ENCODE assay signal across 8 cellular contexts in the genomic region with DNA sequence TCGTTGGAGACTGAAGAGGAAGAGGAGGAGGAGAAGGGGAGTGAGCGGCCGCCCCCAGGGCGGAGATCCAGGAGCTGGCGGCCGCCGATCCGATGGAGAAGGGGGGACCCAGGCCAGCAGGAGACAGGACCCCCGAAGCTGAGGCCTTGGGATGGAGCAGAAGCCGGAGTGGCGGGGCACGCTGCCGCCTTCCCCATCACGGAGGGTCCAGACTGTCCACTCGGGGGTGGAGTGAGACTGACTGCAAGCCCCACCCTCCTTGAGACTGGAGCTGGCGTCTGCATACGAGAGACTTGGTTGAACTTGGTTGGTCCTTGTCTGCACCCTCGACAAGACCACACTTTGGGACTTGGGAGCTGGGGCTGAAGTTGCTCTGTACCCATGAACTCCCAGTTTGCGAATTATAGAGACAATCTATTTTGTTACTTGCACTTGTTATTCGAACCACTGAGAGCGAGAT. TPM values are rescaled to one million over a fixed set of nuclear protein-coding genes. Genes with fewer than 3 reads are reported as not detected.
DNase-seq lines count a peak whose midpoint lies in the region; ATAC-seq and TF ChIP-seq lines count a peak whose summit lies in the region.

No MANE protein-coding gene starts in this region.

- intact Hi-C loops in mammary epithelial cell (cut with micrococcal nuclease) = loop anchor here (5.0 kb wide), 1 partner anchor 240 kb away; a partner anchor contains a TSS

- H3K9me2 ChIP-seq in DOHH2 (replicated peaks; ENCODE audit: control insufficient read depth, low read length) = no peaks in the 10 kb centered on the region

- ATAC-seq in left lobe of liver = peak; percentile 3
- no peak for ATAC-seq in GM21576 (IDR thresholded peaks at IDR 0.05; ENCODE audit: unreplicated experiment)

- H3K9ac ChIP-seq in OCI-LY3 (ENCODE audit: low read length) (peak overlapping the region; percentile 97), mammary epithelial cell (ENCODE audit: insufficient read depth, low read length) (no peak overlapping the region), subcutaneous abdominal adipose tissue (ENCODE audit: low read length in 5 of 5) (peak overlapping the region in 4 of 5 donors; percentile 52 to 97 (median 92))

- peaks cover 40% of the 10 kb centered on the region for H3K79me2 ChIP-seq in DOHH2 (ENCODE audit: control insufficient read depth, low read length)
- peaks cover 39% of the 10 kb centered on the region for H3K79me2 ChIP-seq in OCI-LY3 (ENCODE audit: low read length)
- peaks cover 38% of the 10 kb centered on the region for H3K79me2 ChIP-seq in mammary epithelial cell (ENCODE audit: insufficient read depth, low read length)

- H3K9me3 ChIP-seq in DOHH2 (ENCODE audit: control insufficient read depth, insufficient read depth, low read length) (peaks cover 4% of the 10 kb centered on the region; the same call in 1 of the 2 replicates), OCI-LY3 (ENCODE audit: insufficient read depth, low read length) (no peaks in the 10 kb centered on the region), mammary epithelial cell (replicated peaks; ENCODE audit: insufficient read depth, low read length) (no peaks in the 10 kb centered on the region), subcutaneous abdominal adipose tissue (ENCODE audit: control insufficient read depth in 5 of 5, low read length in 5 of 5) (peaks cover 2 to 10% (median 6%) of the 10 kb centered on the region in 5 donors)

- no peaks in the 10 kb centered on the region for H3K27me3 ChIP-seq in DOHH2 (ENCODE audit: control insufficient read depth, low read length)
- H3K27me3 ChIP-seq in OCI-LY3 (ENCODE audit: low read depth, low read length) = no peaks in the 10 kb centered on the region
- H3K27me3 ChIP-seq in mammary epithelial cell (ENCODE audit: insufficient read depth, low read length) = no peaks in the 10 kb centered on the region
- peaks cover 0 to 5% (median 0%) of the 10 kb centered on the region in 5 donors for H3K27me3 ChIP-seq in subcutaneous abdominal adipose tissue (ENCODE audit: control insufficient read depth in 5 of 5, insufficient read depth in 4 of 5, low read length in 5 of 5)

- H4K20me1 ChIP-seq in DOHH2 (ENCODE audit: control insufficient read depth, insufficient read depth, low read depth, low read length) (peaks cover 10% of the 10 kb centered on the region; the same call in 1 of the 2 replicates), OCI-LY3 (ENCODE audit: insufficient read depth, low read length) (peaks cover 26% of the 10 kb centered on the region), mammary epithelial cell (ENCODE audit: insufficient read depth, low read length) (peaks cover 10% of the 10 kb centered on the region)

- peak overlapping the region; percentile 92 for H3K4me2 ChIP-seq in DOHH2 (ENCODE audit: low read length)
- peak overlapping the region; percentile 97 for H3K4me2 ChIP-seq in OCI-LY3 (ENCODE audit: low read length)
- peak overlapping the region; percentile 99 for H3K4me2 ChIP-seq in mammary epithelial cell (ENCODE audit: insufficient read depth, low read depth, low read length)

- TF ChIP-seq CTCF in DOHH2 (IDR thresholded peaks at IDR 0.05; ENCODE audit: low read depth, low read length, poor library complexity, severe bottlenecking) = no peak
- TF ChIP-seq CTCF in OCI-LY3 (IDR thresholded peaks at IDR 0.05; ENCODE audit: low read depth, low read length) = no peak
- TF ChIP-seq CTCF in mammary epithelial cell (conservative IDR thresholded peaks at IDR 0.05 in 1 of 2, IDR thresholded peaks at IDR 0.05 in 1 of 2; ENCODE audit: extremely low read depth in 1 of 2, insufficient read depth in 1 of 2, low read depth in 1 of 2, low read length in 2 of 2) = no peak

- dilution Hi-C loops in mammary epithelial cell (cut with HindIII; ENCODE audit: low sequenced_read_pairs) = no loop called here

- DNase-seq in mammary epithelial cell = no peak
- DNase-seq in left lobe of liver (ENCODE audit: low spot score) = peak; percentile 63
- no peak for DNase-seq in stimulated activated CD4-positive, alpha-beta T cell treated with anti-CD3 and anti-CD28 coated beads, Interleukin-12 subunit alpha, Interleukin-12 subunit beta, amount 100 ng/mL, for 4 hours
- DNase-seq in HUDEP-2 (lab: John Stamatoyannopoulos, UW; ENCODE audit: unreplicated experiment in 76 of 76) = no peak

- in situ Hi-C loops in mammary epithelial cell (cut with MboI; ENCODE audit: low sequenced_read_pairs in 2 of 2) = loop anchor here (10.0 kb wide), 2 partner anchors 67 to 137 kb away; no protein-coding TSS in a partner anchor

- H3K36me3 ChIP-seq in DOHH2 (ENCODE audit: control insufficient read depth, low read length) (peaks cover 30% of the 10 kb centered on the region), OCI-LY3 (replicated peaks; ENCODE audit: low read depth, low read length) (peaks cover 27% of the 10 kb centered on the region), mammary epithelial cell (ENCODE audit: insufficient read depth, low read length) (no peaks in the 10 kb centered on the region), subcutaneous abdominal adipose tissue (ENCODE audit: control insufficient read depth in 5 of 5, insufficient read depth in 5 of 5, low read length in 5 of 5) (peaks cover 0 to 8% (median 4%) of the 10 kb centered on the region in 5 donors)

- BruUV-seq in mammary epithelial cell (replicated peaks; lab: Mats Ljungman, UMichigan) = no TSS peak

- H3K27ac ChIP-seq in DOHH2 (ENCODE audit: low read depth, low read length) = peak overlapping the region; percentile 93
- H3K27ac ChIP-seq in OCI-LY3 (ENCODE audit: low read length) = peak overlapping the region; percentile 87
- H3K27ac ChIP-seq in mammary epithelial cell (ENCODE audit: insufficient read depth, low read depth, low read length) = peak overlapping the region; percentile 11
- peak overlapping the region; percentile 90 for H3K27ac ChIP-seq in subcutaneous abdominal adipose tissue (ENCODE audit: low read depth, low read length)

- peaks cover 39% of the 10 kb centered on the region for H3K4me1 ChIP-seq in DOHH2 (ENCODE audit: control insufficient read depth, low read length)
- peaks cover 18% of the 10 kb centered on the region for H3K4me1 ChIP-seq in OCI-LY3 (ENCODE audit: low read length)
- peaks cover 23% of the 10 kb centered on the region for H3K4me1 ChIP-seq in mammary epithelial cell (ENCODE audit: insufficient read depth, low read length)
- peaks cover 7 to 42% (median 27%) of the 10 kb centered on the region in 5 donors for H3K4me1 ChIP-seq in subcutaneous abdominal adipose tissue (ENCODE audit: control insufficient read depth in 5 of 5, insufficient read depth in 5 of 5, low read length in 5 of 5)

- peaks cover 24% of the 10 kb centered on the region for H3F3A ChIP-seq in DOHH2 (ENCODE audit: control insufficient read depth, insufficient read depth)

- H3K4me3 ChIP-seq in DOHH2 (ENCODE audit: low read length) = peak overlapping the region; percentile 99
- H3K4me3 ChIP-seq in OCI-LY3 (ENCODE audit: low read length) = peak overlapping the region; percentile 86
- H3K4me3 ChIP-seq in mammary epithelial cell (replicated peaks in 1 of 3; ENCODE audit: insufficient read depth in 1 of 3, low read depth in 2 of 3, low read length in 3 of 3) = peak overlapping the region; percentile 84 to 98 (median 94)
- H3K4me3 ChIP-seq in subcutaneous abdominal adipose tissue (ENCODE audit: low read depth in 1 of 5, low read length in 5 of 5) = peak overlapping the region; percentile 79 to 100 (median 98)

- H2AFZ ChIP-seq in OCI-LY3 (ENCODE audit: low read depth, low read length) (no peak overlapping the region), mammary epithelial cell (ENCODE audit: low read depth, low read length) (no peak overlapping the region)

- 51% methylated on average over 18 of the region's 21 CpGs for whole genome bisulfite sequencing in mammary epithelial cell (ENCODE audit: low coverage, missing lambda C conversion rate)

- CTCF ChIA-PET in mammary epithelial cell (lab: Charles Lee; ENCODE audit: low non-redundant PET) = no interaction called here

RNA-seq across cellular contexts. Expression of a gene that starts 1.8 kb away (rescaled TPM):
- total RNA-seq in mammary epithelial cell (10 to 100 TPM; 18.0 to 83.9 TPM), left lobe of liver (52.1 TPM)
- polyA plus RNA-seq in mammary epithelial cell = 28.3 TPM
- polyA minus RNA-seq in mammary epithelial cell = 38.9 TPM

RNA-seq across cellular contexts. Expression of a gene that starts 21.0 kb away (rescaled TPM):
- total RNA-seq in mammary epithelial cell (100 to 1,000 TPM in 1 of 2 donors, 10 to 100 TPM in 1; 42.0 to 108 TPM), left lobe of liver (7.4 TPM)
- 78.9 TPM for polyA plus RNA-seq in mammary epithelial cell
- 98.4 TPM for polyA minus RNA-seq in mammary epithelial cell

RNA-seq across cellular contexts. Expression of a gene that starts 50.4 kb away (rescaled TPM):
- total RNA-seq in mammary epithelial cell = 100 to 1,000 TPM in 1 of 2 donors, 10 to 100 TPM in 1; 20.8 to 133 TPM
- polyA plus RNA-seq in mammary epithelial cell = 62.2 TPM
- polyA minus RNA-seq in mammary epithelial cell = 3.3 TPM
- total RNA-seq in left lobe of liver = 63.9 TPM

Comparison
In these comparisons a context has a peak if more than half of its experiments do, and no peak if none do; other contexts are left out.
1. H3K27ac ChIP-seq: peak in every context shown above with its lines; median percentile 93 in DOHH2; 90 in subcutaneous abdominal adipose tissue; 87 in OCI-LY3; 11 in mammary epithelial cell.